14 cellular contexts compared by ENCODE assay signal in genomic region chr17:75814900-75815373, GRCh38. TPM values are rescaled to one million over a fixed set of nuclear protein-coding genes. Genes with fewer than 3 reads are reported as not detected.
DNase-seq lines count a peak whose midpoint lies in the region; ATAC-seq and TF ChIP-seq lines count a peak whose summit lies in the region.
"Had no signal": no experiment of that assay in that cellular context is flagged by ENCODE, and none has a peak within 500 bp of the region (broad histone marks: within the 10 kb centered on the region; RNA-seq: fewer than 3 reads in every experiment).

No MANE protein-coding gene starts in this region.

- no peak overlapping the region for H3K4ac ChIP-seq in trophoblast cell (ENCODE audit: low read depth, low read length)

- H3K27me3 ChIP-seq in RWPE2 (ENCODE audit: insufficient read depth, poor library complexity, severe bottlenecking) (no peaks in the 10 kb centered on the region), trophoblast cell (ENCODE audit: insufficient read depth, low read length) (no peaks in the 10 kb centered on the region)

- H3K9ac ChIP-seq in trophoblast cell (ENCODE audit: low read length) = no peak overlapping the region

- peak overlapping the region; percentile 58 for H3K14ac ChIP-seq in trophoblast cell (ENCODE audit: low read length)

- peak overlapping the region; percentile 51 for H3K27ac ChIP-seq in RWPE2 (ENCODE audit: poor library complexity, severe bottlenecking)
- H3K27ac ChIP-seq in epithelial cell of prostate = peak overlapping the region; percentile 32
- peak overlapping the region; percentile 35 for H3K27ac ChIP-seq in trophoblast cell (ENCODE audit: low read depth, low read length)

- H2AFZ ChIP-seq in trophoblast cell (ENCODE audit: insufficient read depth, low read length, poor library complexity) = peak overlapping the region; percentile 19

- no CpG with 5 or more reads among the region's 13 CpGs for WGBS in trophoblast cell (ENCODE audit: extremely low coverage, insufficient coverage, insufficient read length)

- ATAC-seq in RWPE2 (ENCODE audit: low read depth) = peak; percentile 99
- no peak for ATAC-seq in HG03565 (IDR thresholded peaks at IDR 0.05; ENCODE audit: unreplicated experiment)

- H3K36me3 ChIP-seq in RWPE2 (ENCODE audit: low read depth) = peaks cover 22% of the 10 kb centered on the region
- H3K36me3 ChIP-seq in trophoblast cell (ENCODE audit: control insufficient read depth in 1 of 2, insufficient read depth in 2 of 2, low read length in 2 of 2) = peaks cover 83 to 85% of the 10 kb centered on the region in 2 experiments

- peak overlapping the region; percentile 76 for H4K91ac ChIP-seq in trophoblast cell (ENCODE audit: low read depth, low read length)

- peaks cover 2% of the 10 kb centered on the region for H3K79me2 ChIP-seq in trophoblast cell (ENCODE audit: control insufficient read depth, insufficient read depth, low read length, poor library complexity)

- H2BK120ac ChIP-seq in trophoblast cell (ENCODE audit: insufficient read depth, low read length, poor library complexity) = peak overlapping the region; percentile 27

- H3K23ac ChIP-seq in trophoblast cell (ENCODE audit: low read length) = no peak overlapping the region

- no peak for TF ChIP-seq CTCF in RWPE2 (IDR thresholded peaks at IDR 0.05; ENCODE audit: poor library complexity, severe bottlenecking)

- peak overlapping the region; percentile 50 for H3K18ac ChIP-seq in trophoblast cell (ENCODE audit: low read length)

- no peak overlapping the region for H3K4me2 ChIP-seq in trophoblast cell (ENCODE audit: low read length)

- no peak overlapping the region for H4K12ac ChIP-seq in trophoblast cell (ENCODE audit: low read depth, low read length)

- no peaks in the 10 kb centered on the region for H3K9me3 ChIP-seq in RWPE2 (ENCODE audit: severe bottlenecking)
- no peaks in the 10 kb centered on the region for H3K9me3 ChIP-seq in trophoblast cell (ENCODE audit: insufficient read depth, low read depth, low read length)
- H3K9me3 ChIP-seq: HAP-1 had no signal

- peak overlapping the region; percentile 48 for H2AK5ac ChIP-seq in trophoblast cell (ENCODE audit: low read length)

- H3K4me3 ChIP-seq in RWPE2 (ENCODE audit: severe bottlenecking) = no peak overlapping the region
- no peak overlapping the region for H3K4me3 ChIP-seq in trophoblast cell (ENCODE audit: low read depth, low read length)
- H3K4me3 ChIP-seq: HAP-1 had no signal

- peak overlapping the region; percentile 59 for H2BK12ac ChIP-seq in trophoblast cell (ENCODE audit: low read length)

- peak; percentile 53 for DNase-seq in ELF-1 (ENCODE audit: low read depth, low spot score)
- DNase-seq in RWPE2 (ENCODE audit: low spot score) = peak; percentile 89
- DNase-seq in epithelial cell of prostate (ENCODE audit: low read depth, low spot score) = peak; percentile 37
- peak; percentile 72 to 82 for DNase-seq in trophoblast cell
- no peak for DNase-seq in SW480 (ENCODE audit: low spot score)
- DNase-seq in putamen (ENCODE audit: low spot score) = no peak
- no peak for DNase-seq in stimulated activated CD4-positive, alpha-beta T cell treated with anti-CD3 and anti-CD28 coated beads, Interleukin-12 subunit alpha, Interleukin-12 subunit beta, amount 100 ng/mL, for 4 hours
- DNase-seq: DMS153; NCI-H1417 treated with DMSO at 0.1 percent for 48 hours; NCI-H82; stimulated activated CD4-positive, alpha-beta T cell treated with anti-CD3 and anti-CD28 coated beads, Interleukin-4, amount 100 ng/mL, for 4 hours; T-helper 9 cell had no signal

- H3K4me1 ChIP-seq in RWPE2 (ENCODE audit: insufficient read depth, poor library complexity, severe bottlenecking) (peaks cover 9% of the 10 kb centered on the region), trophoblast cell (ENCODE audit: control insufficient read depth in 1 of 2, insufficient read depth in 2 of 2, low read length in 2 of 2) (peaks cover 11 to 17% of the 10 kb centered on the region in 2 experiments)
- H3K4me1 ChIP-seq: HAP-1 had no signal

- H4K8ac ChIP-seq in trophoblast cell (ENCODE audit: low read depth, low read length) = peak overlapping the region; percentile 74

- H2BK5ac ChIP-seq in trophoblast cell (ENCODE audit: low read depth, low read length, poor library complexity) = peak overlapping the region; percentile 70

- H3K79me1 ChIP-seq in trophoblast cell (ENCODE audit: low read length) = peaks cover 4% of the 10 kb centered on the region

RNA-seq across cellular contexts. Expression of gene UNC13D, which starts 29.3 kb away (rescaled TPM):
- 4.4 and 4.9 TPM in 2 replicates for polyA plus RNA-seq in trophoblast cell (2013)

RNA-seq across cellular contexts. Expression of gene UNK, which starts 30.3 kb away (rescaled TPM):
- 20.5 and 22.3 TPM in 2 replicates for polyA plus RNA-seq in trophoblast cell (2013)

RNA-seq across cellular contexts. Expression of gene WBP2, which starts 40.2 kb away (rescaled TPM):
- polyA plus RNA-seq in trophoblast cell (2013) = 131 and 133 TPM in 2 replicates

RNA-seq across cellular contexts. Expression of gene GALK1, which starts 49.9 kb away (rescaled TPM):
- 14.2 TPM in 2 replicates for polyA plus RNA-seq in trophoblast cell (2013)

Comparison
In these comparisons a context has a peak if more than half of its experiments do, and no peak if none do; other contexts are left out.
1. DNase-seq: peak in ELF-1 (single experiment), RWPE2 (single experiment), epithelial cell of prostate (single experiment) and trophoblast cell (2 of 2); none in SW480 (single experiment), putamen (single experiment) and stimulated activated CD4-positive, alpha-beta T cell treated with anti-CD3 and anti-CD28 coated beads, Interleukin-12 subunit alpha, Interleukin-12 subunit beta, amount 100 ng/mL, for 4 hours (single experiment).
2. Peak in every context shown above with its lines, with median percentiles within 50 percentile points of each other: H3K27ac ChIP-seq.